25 cellular contexts compared by ENCODE assay signal in the genomic region with DNA sequence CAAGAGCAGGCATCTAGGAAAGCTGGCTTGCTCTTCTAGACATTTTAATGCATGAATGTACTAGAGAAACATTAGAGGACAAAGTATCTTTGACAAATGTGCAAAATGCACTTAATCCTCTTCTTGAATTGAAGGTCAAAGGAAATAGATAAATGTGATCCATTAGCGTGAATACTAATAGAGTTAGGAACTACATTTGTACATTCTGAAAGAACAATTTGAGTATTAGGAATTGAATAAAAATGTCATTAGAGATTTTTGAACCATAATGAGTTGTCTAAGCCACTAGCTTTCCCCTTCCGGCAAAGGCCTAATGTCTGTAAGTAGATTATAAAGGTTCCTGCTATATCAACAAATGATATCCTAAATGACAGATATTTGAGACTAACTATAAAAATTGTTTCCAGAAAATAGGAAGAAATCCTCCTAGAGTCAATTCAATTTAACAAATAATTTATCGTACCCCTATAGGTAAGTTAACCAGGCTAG.
"Had no signal": no experiment of that assay in that cellular context is flagged by ENCODE, and none has a peak within 500 bp of the region (broad histone marks: within the 10 kb centered on the region; RNA-seq: fewer than 3 reads in every experiment).

No MANE protein-coding gene starts in this region.

- H3K4me3 ChIP-seq: pancreas, psoas muscle, right lobe of liver, sigmoid colon, stomach, thoracic aorta, thyroid gland, tibial nerve, upper lobe of left lung, vagina had no signal

- H3K4me1 ChIP-seq: pancreas, psoas muscle, right lobe of liver, sigmoid colon, stomach, upper lobe of left lung had no signal

- H3K36me3 ChIP-seq: neutrophil, pancreas, right lobe of liver, sigmoid colon, stomach, thoracic aorta, thyroid gland, tibial nerve, upper lobe of left lung, vagina had no signal

- H3K27ac ChIP-seq: neutrophil, pancreas, psoas muscle, right lobe of liver, sigmoid colon, stomach, thoracic aorta, thyroid gland, tibial nerve, upper lobe of left lung, vagina had no signal

- ATAC-seq: naive thymus-derived CD8-positive, alpha-beta T cell; natural killer cell treated with Interleukin-12 subunit alpha and Interleukin-12 subunit beta and Interleukin-15 and Interleukin-18, amount 100 ng/mL, for 72 hours; pancreas; psoas muscle; right cardiac atrium; right lobe of liver; stimulated activated effector memory CD8-positive, alpha-beta T cell treated with anti-CD3 and anti-CD28 coated beads, Interleukin-12 subunit alpha, Interleukin-12 subunit beta, amount 100 ng/mL, for 72 hours; stimulated activated naive B cell treated with anti-CD40 and anti-IgM and Interleukin-4, amounts not matched to agents 10 μg/mL and 1 μg/mL and 100 μg/mL, for 72 hours had no signal

- DNase-seq: naive thymus-derived CD8-positive, alpha-beta T cell; nephron progenitor cell; nucleus accumbens; pancreas; psoas muscle; right cardiac atrium; right lobe of liver; sigmoid colon; small intestine; stimulated activated CD4-positive, alpha-beta T cell treated with anti-CD3 and anti-CD28 coated beads, Interleukin-15, amount 100 ng/mL, for 24 hours; stimulated activated CD4-positive, alpha-beta T cell treated with anti-CD3 and anti-CD28 coated beads, Interleukin-2, amount 100 ng/mL, for 24 hours; stimulated activated CD4-positive, alpha-beta T cell treated with anti-CD3 and anti-CD28 coated beads, Interleukin-2, amount 100 ng/mL, for 48 hours; stimulated activated CD4-positive, alpha-beta T cell treated with anti-CD3 and anti-CD28 coated beads, Interleukin-4, amount 100 ng/mL, for 24 hours; stimulated activated naive B cell treated with anti-CD40 and anti-IgM and Interleukin-4, amounts not matched to agents 10 μg/mL and 1 μg/mL and 100 μg/mL, for 72 hours; stimulated activated naive CD4-positive, alpha-beta T cell treated with Interleukin-2 at 50 U/mL for 16 hours; stomach; thyroid gland; trophoblast cell; upper lobe of left lung had no signal

- H3K9me3 ChIP-seq: neutrophil, pancreas, psoas muscle, right lobe of liver, sigmoid colon, stomach, thoracic aorta, thyroid gland, tibial nerve, upper lobe of left lung, vagina had no signal

- H3K27me3 ChIP-seq: neutrophil, pancreas, right lobe of liver, sigmoid colon, stomach, thyroid gland, tibial nerve, upper lobe of left lung, vagina had no signal
